Comparison of ENCODE assay signal across 10 cellular contexts in the genomic region with DNA sequence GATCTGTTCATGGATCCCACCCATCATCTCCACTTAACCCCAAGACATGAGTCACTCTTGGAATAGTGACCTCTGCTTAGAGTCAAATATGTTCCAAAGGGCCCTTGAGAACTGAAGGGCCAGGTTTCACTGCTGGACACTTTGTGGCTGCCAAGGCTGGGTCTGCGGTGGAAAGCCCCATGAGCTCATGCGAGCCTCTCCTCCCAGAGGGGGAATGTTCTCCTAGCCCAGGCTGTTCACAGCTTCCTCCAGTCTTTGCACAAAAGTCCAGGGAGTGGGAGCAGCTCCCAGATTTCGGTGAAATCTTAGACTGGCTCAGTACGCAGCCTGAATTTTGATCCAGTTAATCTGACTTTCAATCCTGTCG. TPM values are rescaled to one million over a fixed set of nuclear protein-coding genes. Genes with fewer than 3 reads are reported as not detected.
DNase-seq lines count a peak whose midpoint lies in the region; ATAC-seq and TF ChIP-seq lines count a peak whose summit lies in the region.
"Had no signal": no experiment of that assay in that cellular context is flagged by ENCODE, and none has a peak within 500 bp of the region (broad histone marks: within the 10 kb centered on the region; RNA-seq: fewer than 3 reads in every experiment).

No MANE protein-coding gene starts in this region.

- H3K27me3 ChIP-seq in fibroblast of lung (ENCODE audit: control insufficient read depth, insufficient read depth, low read length), result peaks cover 9% of the 10 kb centered on the region

- intact Hi-C loops in mucosa of descending colon (cut with DNase I, micrococcal nuclease), result no loop called here

- H3K27ac ChIP-seq in fibroblast of lung (ENCODE audit: insufficient read depth, low read length), result no peak overlapping the region

- no peak overlapping the region for H2AFZ ChIP-seq in fibroblast of lung (ENCODE audit: low read length)

- H3K4me1 ChIP-seq in fibroblast of lung (ENCODE audit: control insufficient read depth, extremely low read depth, insufficient read depth, low read length), result no peaks in the 10 kb centered on the region
- H3K4me1 ChIP-seq in mucosa of descending colon (ENCODE audit: low read depth), result no peaks in the 10 kb centered on the region

- POLR2A ChIA-PET in HEK293T (lab: Yijun Ruan, JAX), result no interaction called here

- no peaks in the 10 kb centered on the region for H4K20me1 ChIP-seq in fibroblast of lung (ENCODE audit: control insufficient read depth, extremely low read depth, insufficient read depth, low read length)

- DNase-seq in NCI-H2196 (lab: John Stamatoyannopoulos, UW; ENCODE audit: unreplicated experiment) (peak; percentile 24), fibroblast of lung (ENCODE audit: low read depth in 2 of 2) (peak; percentile 45 to 55), mucosa of descending colon (peak; percentile 19 to 66 (median 36)), superior temporal gyrus (ENCODE audit: extremely low spot score) (peak; percentile 51), HEK293T (ENCODE audit: extremely low spot score) (no peak)
- DNase-seq: activated effector memory CD4-positive, alpha-beta T cell treated with Interleukin-2 at 50 U/mL for 16 hours; naive thymus-derived CD8-positive, alpha-beta T cell had no signal

- H3K9me3 ChIP-seq in fibroblast of lung (ENCODE audit: control insufficient read depth, insufficient read depth, low read depth, low read length) (no peaks in the 10 kb centered on the region), mucosa of descending colon (no peaks in the 10 kb centered on the region)

- no peak overlapping the region for H3K4me2 ChIP-seq in fibroblast of lung (ENCODE audit: extremely low read depth, insufficient read depth, low read length)

- H3K36me3 ChIP-seq in fibroblast of lung (ENCODE audit: control insufficient read depth, insufficient read depth, low read length) (no peaks in the 10 kb centered on the region), mucosa of descending colon (ENCODE audit: low read depth) (no peaks in the 10 kb centered on the region)

- H3K4me3 ChIP-seq in fibroblast of lung (replicated peaks in 1 of 4; ENCODE audit: control extremely low read depth in 1 of 4, insufficient read depth in 1 of 4, low read depth in 3 of 4, low read length in 4 of 4), result peak overlapping the region in 1 of 4 experiments; percentile 41
- no peak overlapping the region for H3K4me3 ChIP-seq in mucosa of descending colon

- no peak overlapping the region for H3K9ac ChIP-seq in fibroblast of lung (ENCODE audit: insufficient read depth, low read length)

- CTCF ChIA-PET in HEK293T (lab: Yijun Ruan, JAX), result no interaction called here

- TF ChIP-seq CTCF in fibroblast of lung (conservative IDR thresholded peaks at IDR 0.05 in 1 of 2, IDR thresholded peaks at IDR 0.05 in 1 of 2; ENCODE audit: low read depth in 1 of 2, low read length in 2 of 2) (no peak), mucosa of descending colon (IDR thresholded peaks at IDR 0.05) (no peak)

- H3K79me2 ChIP-seq in fibroblast of lung (ENCODE audit: control insufficient read depth, insufficient read depth, low read length), result no peaks in the 10 kb centered on the region

- ATAC-seq in mucosa of descending colon (peak; percentile 70), GM21423 (IDR thresholded peaks at IDR 0.05; ENCODE audit: unreplicated experiment) (no peak), GM19463 (IDR thresholded peaks at IDR 0.05; ENCODE audit: unreplicated experiment) (no peak), HG03469 (IDR thresholded peaks at IDR 0.05; ENCODE audit: unreplicated experiment) (no peak)
- ATAC-seq: naive thymus-derived CD8-positive, alpha-beta T cell had no signal

TF ChIP-seq in HEK293T, 16 proteins besides CTCF, POLR2A, EP300 and RAD21:
- TF ChIP-seq SP1 (IDR thresholded peaks at IDR 0.05), result no peak
- no peak for TF ChIP-seq ARNT (IDR thresholded peaks at IDR 0.05)
- TF ChIP-seq NFRKB (IDR thresholded peaks at IDR 0.05), result no peak
- no peak for TF ChIP-seq FOXA1 (IDR thresholded peaks at IDR 0.05)
- TF ChIP-seq, protein P1, sequence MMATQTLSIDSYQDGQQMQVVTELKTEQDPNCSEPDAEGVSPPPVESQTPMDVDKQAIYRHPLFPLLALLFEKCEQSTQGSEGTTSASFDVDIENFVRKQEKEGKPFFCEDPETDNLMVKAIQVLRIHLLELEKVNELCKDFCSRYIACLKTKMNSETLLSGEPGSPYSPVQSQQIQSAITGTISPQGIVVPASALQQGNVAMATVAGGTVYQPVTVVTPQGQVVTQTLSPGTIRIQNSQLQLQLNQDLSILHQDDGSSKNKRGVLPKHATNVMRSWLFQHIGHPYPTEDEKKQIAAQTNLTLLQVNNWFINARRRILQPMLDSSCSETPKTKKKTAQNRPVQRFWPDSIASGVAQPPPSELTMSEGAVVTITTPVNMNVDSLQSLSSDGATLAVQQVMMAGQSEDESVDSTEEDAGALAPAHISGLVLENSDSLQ (IDR thresholded peaks at IDR 0.05), result no peak
- no peak for TF ChIP-seq FOXM1 (IDR thresholded peaks at IDR 0.05; ENCODE audit: borderline replicate concordance)
- no peak for TF ChIP-seq ZNF384 (IDR thresholded peaks at IDR 0.05)
- no peak for TF ChIP-seq HDGF (IDR thresholded peaks at IDR 0.05; ENCODE audit: borderline replicate concordance)
- no peak for TF ChIP-seq SUZ12 (IDR thresholded peaks at IDR 0.05)
- no peak for TF ChIP-seq FOXK2 (IDR thresholded peaks at IDR 0.05)
- TF ChIP-seq CTBP1 (IDR thresholded peaks at IDR 0.05; ENCODE audit: borderline replicate concordance), result no peak
- no peak for TF ChIP-seq L3MBTL2 (conservative IDR thresholded peaks at IDR 0.05)
- no peak for TF ChIP-seq BHLHE40 (IDR thresholded peaks at IDR 0.05; ENCODE audit: borderline replicate concordance)
- TF ChIP-seq ELF4 (IDR thresholded peaks at IDR 0.05), result no peak
- no peak for TF ChIP-seq TARDBP (IDR thresholded peaks at IDR 0.05)
- no peak for TF ChIP-seq LEF1 (IDR thresholded peaks at IDR 0.05; ENCODE audit: borderline replicate concordance)

RNA-seq across cellular contexts. Expression of a gene that starts 0.7 kb away (rescaled TPM):
- total RNA-seq in fibroblast of lung, result 6.3 and 14.4 TPM in 2 replicates
- 0.56 and 2.9 TPM in 2 replicates for polyA plus RNA-seq in fibroblast of lung
- 0.38 and 2.4 TPM in 2 replicates for polyA plus RNA-seq in fibroblast of lung (2012)
- polyA minus RNA-seq in fibroblast of lung (ENCODE audit: low replicate concordance), result 0.94 and 5.1 TPM in 2 replicates
- 10 to 100 TPM in 2 of 3 donors, 1 to 10 TPM in 1; 2.6 to 17.9 (median 12.7) TPM for total RNA-seq in mucosa of descending colon
- total RNA-seq: naive thymus-derived CD8-positive, alpha-beta T cell had no signal
- polyA plus RNA-seq: naive thymus-derived CD8-positive, alpha-beta T cell had no signal
